ENCODE assay signal across 16 cellular contexts in the genomic region with DNA sequence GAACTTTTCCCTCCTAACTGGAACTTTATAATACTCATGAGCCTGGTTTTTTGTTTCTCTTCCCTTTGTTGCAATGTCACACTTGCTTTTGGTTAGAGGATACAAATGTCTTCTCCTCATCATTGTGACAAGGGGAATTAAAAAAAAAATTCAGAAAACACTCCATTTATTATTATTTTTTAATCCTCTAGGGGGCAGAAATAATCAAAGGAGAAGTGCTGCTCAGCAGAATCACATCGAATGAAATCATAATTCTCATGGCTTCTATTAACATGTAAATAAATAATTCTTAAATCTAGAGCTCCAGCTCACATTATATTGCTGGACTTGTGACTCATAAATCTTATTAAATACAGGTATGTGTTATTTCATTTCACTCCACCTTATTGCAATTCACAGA.
A peak's percentile ranks its signal among the peaks of the same experiment; 100 is the strongest.
DNase-seq lines count a peak whose midpoint lies in the region; ATAC-seq and TF ChIP-seq lines count a peak whose summit lies in the region.
"Had no signal": no experiment of that assay in that cellular context is flagged by ENCODE, and none has a peak within 500 bp of the region (broad histone marks: within the 10 kb centered on the region; RNA-seq: fewer than 3 reads in every experiment).

No MANE protein-coding gene starts in this region.

- CTCF ChIA-PET in activated CD4-positive, alpha-beta T cell treated with anti-CD3 and anti-CD28 coated beads, Interleukin-2, amount 10 ng/mL, durations not matched to agents 7 days and 5 days (lab: Charles Lee): interaction anchor here (1.5 kb wide), 1 partner anchor 16 kb away, joined by 3 read pairs; no protein-coding TSS in a partner anchor

- peaks cover 2% of the 10 kb centered on the region for H3K36me3 Mint-ChIP-seq in chondrocyte (ENCODE audit: low read depth)
- peaks cover 7% of the 10 kb centered on the region for H3K36me3 Mint-ChIP-seq in osteocyte (ENCODE audit: unreplicated experiment)
- H3K36me3 Mint-ChIP-seq in activated CD4-positive, alpha-beta T cell treated with anti-CD3 and anti-CD28 coated beads, Interleukin-2, amount 10 ng/mL, durations not matched to agents 7 days and 5 days (ENCODE audit: low read depth): no peaks in the 10 kb centered on the region

- no peak for ATAC-seq in GM21576 (IDR thresholded peaks at IDR 0.05; ENCODE audit: unreplicated experiment)
- ATAC-seq: T-helper 17 cell had no signal

- no peak overlapping the region for H3K4me3 Mint-ChIP-seq in chondrocyte (ENCODE audit: unreplicated experiment)
- H3K4me3 Mint-ChIP-seq in osteocyte (ENCODE audit: unreplicated experiment): no peak overlapping the region
- no peak overlapping the region for H3K4me3 Mint-ChIP-seq in activated CD4-positive, alpha-beta T cell treated with anti-CD3 and anti-CD28 coated beads, Interleukin-2, amount 10 ng/mL, durations not matched to agents 7 days and 5 days
- H3K4me3 Mint-ChIP-seq: activated CD4-positive, alpha-beta memory T cell treated with anti-CD3 and anti-CD28 coated beads, Interleukin-2, amount 10 ng/mL, durations not matched to agents 7 days and 5 days; activated naive CD4-positive, alpha-beta T cell treated with anti-CD3 and anti-CD28 coated beads, Interleukin-2, amount 10 ng/mL, durations not matched to agents 7 days and 5 days; T-helper 17 cell had no signal

- no peak overlapping the region for H3K27ac Mint-ChIP-seq in chondrocyte (ENCODE audit: unreplicated experiment)
- no peak overlapping the region for H3K27ac Mint-ChIP-seq in osteocyte (ENCODE audit: unreplicated experiment)
- H3K27ac Mint-ChIP-seq in activated CD4-positive, alpha-beta T cell treated with anti-CD3 and anti-CD28 coated beads, Interleukin-2, amount 10 ng/mL, durations not matched to agents 7 days and 5 days: no peak overlapping the region
- H3K27ac Mint-ChIP-seq: activated CD4-positive, alpha-beta memory T cell treated with anti-CD3 and anti-CD28 coated beads, Interleukin-2, amount 10 ng/mL, durations not matched to agents 7 days and 5 days; activated naive CD4-positive, alpha-beta T cell treated with anti-CD3 and anti-CD28 coated beads, Interleukin-2, amount 10 ng/mL, durations not matched to agents 7 days and 5 days; progenitor cell of endocrine pancreas; T-helper 17 cell had no signal

- TF ChIP-seq CTCF in LNCaP clone FGC (IDR thresholded peaks at IDR 0.05; ENCODE audit: control insufficient read depth, extremely low read depth, insufficient read depth) (0 out of 2 replicates have a peak, but pooled peaks have one; percentile 13), chondrocyte (IDR thresholded peaks at IDR 0.05) (peak; percentile 67), osteocyte (IDR thresholded peaks at IDR 0.05) (peak; percentile 27)

- POLR2A ChIA-PET in activated CD4-positive, alpha-beta T cell treated with anti-CD3 and anti-CD28 coated beads, Interleukin-2, amount 10 ng/mL, durations not matched to agents 7 days and 5 days (lab: Charles Lee): no interaction called here

- H3K27me3 Mint-ChIP-seq in chondrocyte (ENCODE audit: low read depth) (no peaks in the 10 kb centered on the region), osteocyte (ENCODE audit: unreplicated experiment) (no peaks in the 10 kb centered on the region)
- H3K27me3 Mint-ChIP-seq in activated CD4-positive, alpha-beta T cell treated with anti-CD3 and anti-CD28 coated beads, Interleukin-2, amount 10 ng/mL, durations not matched to agents 7 days and 5 days: peaks cover 8% of the 10 kb centered on the region
- H3K27me3 Mint-ChIP-seq: progenitor cell of endocrine pancreas had no signal

- no peak overlapping the region for H3K4me3 ChIP-seq in LNCaP clone FGC (ENCODE audit: low read depth, low read length)
- H3K4me3 ChIP-seq: colonic mucosa, lung had no signal

- H3K9me3 Mint-ChIP-seq in chondrocyte (ENCODE audit: low read depth) (peaks cover 10% of the 10 kb centered on the region), osteocyte (ENCODE audit: unreplicated experiment) (peaks cover 6% of the 10 kb centered on the region)
- no peaks in the 10 kb centered on the region for H3K9me3 Mint-ChIP-seq in activated CD4-positive, alpha-beta T cell treated with anti-CD3 and anti-CD28 coated beads, Interleukin-2, amount 10 ng/mL, durations not matched to agents 7 days and 5 days
- H3K9me3 Mint-ChIP-seq: activated CD4-positive, alpha-beta memory T cell treated with anti-CD3 and anti-CD28 coated beads, Interleukin-2, amount 10 ng/mL, durations not matched to agents 7 days and 5 days; activated naive CD4-positive, alpha-beta T cell treated with anti-CD3 and anti-CD28 coated beads, Interleukin-2, amount 10 ng/mL, durations not matched to agents 7 days and 5 days had no signal

- no peaks in the 10 kb centered on the region for H3K4me1 Mint-ChIP-seq in chondrocyte (ENCODE audit: low read depth)
- H3K4me1 Mint-ChIP-seq in osteocyte (ENCODE audit: unreplicated experiment): no peaks in the 10 kb centered on the region
- peaks cover 6% of the 10 kb centered on the region for H3K4me1 Mint-ChIP-seq in activated CD4-positive, alpha-beta T cell treated with anti-CD3 and anti-CD28 coated beads, Interleukin-2, amount 10 ng/mL, durations not matched to agents 7 days and 5 days
- H3K4me1 Mint-ChIP-seq: T-helper 17 cell had no signal

- DNase-seq in DMS53 (lab: John Stamatoyannopoulos, UW) (peak; percentile 13), DMS53 treated with DMSO at 0.1 percent for 48 hours (lab: John Stamatoyannopoulos, UW; ENCODE audit: unreplicated experiment) (no peak), LNCaP clone FGC (ENCODE audit: low read depth) (no peak), chondrocyte (ENCODE audit: low spot score) (no peak), osteocyte (ENCODE audit: extremely low spot score, unreplicated experiment) (no peak)
- DNase-seq in activated naive CD4-positive, alpha-beta T cell (lab: John Stamatoyannopoulos, UW): no peak
- no peak for DNase-seq in activated CD4-positive, alpha-beta T cell treated with anti-CD3 and anti-CD28 coated beads, Interleukin-2, amount 10 ng/mL, durations not matched to agents 7 days and 5 days
- DNase-seq: 8988T; activated CD4-positive, alpha-beta memory T cell treated with anti-CD3 and anti-CD28 coated beads, Interleukin-2, amount 10 ng/mL, durations not matched to agents 7 days and 5 days; activated naive CD4-positive, alpha-beta T cell treated with anti-CD3 and anti-CD28 coated beads, Interleukin-2, amount 10 ng/mL, durations not matched to agents 7 days and 5 days; colonic mucosa; stimulated activated CD4-positive, alpha-beta T cell treated with anti-CD3 and anti-CD28 coated beads, Interleukin-4, amount 100 ng/mL, for 4 hours; T-helper 17 cell had no signal

Comparison
In these comparisons a context has a peak if more than half of its experiments do, and no peak if none do; other contexts are left out.
1. CTCF ChIP-seq: peak in every context shown above with its lines; median percentile 67 in chondrocyte; 27 in osteocyte; 13 in LNCaP clone FGC.